In the genomic region with DNA sequence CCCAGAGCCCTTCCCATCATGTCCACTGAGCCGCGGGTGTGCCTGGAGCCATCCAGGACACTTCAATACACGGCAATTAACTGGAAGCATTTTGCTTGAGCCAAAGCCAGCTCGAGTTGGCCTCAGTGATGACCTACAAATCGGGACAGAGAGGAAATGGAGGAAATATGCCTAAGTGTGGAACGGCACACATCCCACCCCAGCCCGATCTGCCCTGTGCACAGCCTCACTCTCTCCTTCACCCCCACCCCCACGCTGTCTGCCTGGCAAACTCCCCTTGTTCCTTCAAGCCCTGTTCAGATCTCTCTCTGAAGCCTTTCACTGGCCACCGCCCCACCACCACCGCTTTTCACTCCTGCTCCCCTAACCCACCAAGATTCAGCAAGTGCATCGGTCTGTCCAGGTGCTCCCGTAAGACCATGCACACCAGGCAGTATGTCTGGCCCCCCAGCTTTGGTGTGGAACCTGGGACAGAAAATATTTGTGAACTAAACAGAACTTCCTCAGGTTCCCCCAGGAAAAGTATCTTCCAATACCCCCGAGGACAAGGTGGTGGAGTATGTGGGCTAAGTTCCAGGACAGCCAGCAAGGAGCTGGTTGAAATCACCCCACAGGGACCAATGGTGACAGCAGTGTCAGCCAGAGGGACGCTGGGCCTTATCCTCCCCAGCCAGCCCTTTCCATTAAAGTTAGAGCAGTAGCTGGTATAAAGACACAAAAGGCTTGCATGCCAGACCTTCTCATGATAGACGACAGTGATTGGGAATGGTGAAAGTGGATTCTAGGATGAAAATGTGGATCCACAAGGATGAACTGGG, we compare ENCODE assay signal across 14 cellular contexts.
A peak's percentile ranks its signal among the peaks of the same experiment; 100 is the strongest.
DNase-seq lines count a peak whose midpoint lies in the region; ATAC-seq, FAIRE-seq and TF ChIP-seq lines count a peak whose summit lies in the region.
"Had no signal": no experiment of that assay in that cellular context is flagged by ENCODE, and none has a peak within 500 bp of the region (broad histone marks: within the 10 kb centered on the region; RNA-seq: fewer than 3 reads in every experiment).

No MANE protein-coding gene starts in this region.

- intact Hi-C loops in PC-3 (cut with micrococcal nuclease), result no loop called here
- intact Hi-C loops in HepG2 (cut with micrococcal nuclease; ENCODE audit: unreplicated experiment), result no loop called here
- intact Hi-C loops in stomach (cut with DNase I; ENCODE audit: low total_unique reads), result no loop called here

- CTCF ChIA-PET in PC-3 (lab: Charles Lee), result no interaction called here
- CTCF ChIA-PET in HepG2 (lab: Yijun Ruan, JAX; ENCODE audit: low intra/inter-chr PET ratio, low total read pairs), result no interaction called here

- H3K4me1 ChIP-seq in PC-3 (ENCODE audit: insufficient read depth, low read length) (no peaks in the 10 kb centered on the region), HepG2 (ENCODE audit: insufficient read depth, low read length) (peaks cover 25% of the 10 kb centered on the region), stomach (peaks cover 33 to 83% (median 61%) of the 10 kb centered on the region in 4 donors), small intestine (ENCODE audit: control insufficient read depth in 2 of 2, insufficient read depth in 1 of 2, low read depth in 1 of 2, low read length in 1 of 2) (no peaks in the 10 kb centered on the region)

- in situ Hi-C loops in HepG2 (cut with HindIII; ENCODE audit: extremely low pct_ligation_motif_present, low pct_unique_long_range_greater_than_20kb), result no loop called here

- POLR2A ChIA-PET in PC-3 (lab: Charles Lee; ENCODE audit: unreplicated experiment), result no interaction called here
- POLR2A ChIA-PET in HepG2 (lab: Yijun Ruan, JAX), result no interaction called here

- H3K4me3 ChIP-seq in PC-3 (ENCODE audit: low read length) (no peak overlapping the region), HepG2 (replicated peaks in 1 of 3; ENCODE audit: insufficient read depth in 1 of 3, low read depth in 2 of 3, low read length in 3 of 3) (no peak overlapping the region), stomach (no peak overlapping the region), small intestine (ENCODE audit: low read depth in 1 of 2, low read length in 2 of 2) (no peak overlapping the region)

- 95% methylated on average over 13 of the region's 15 CpGs for WGBS in HepG2 (ENCODE audit: low lambda C conversion rate)
- WGBS in stomach, 5 donors, result 63 to 75% (median 66%) methylated on average over 15 of the region's 15 CpGs
- 72 to 83% (median 78%) methylated on average over 15 of the region's 15 CpGs for WGBS in small intestine, 3 donors

- no peak overlapping the region for H3K4me3 Mint-ChIP-seq in central memory CD8-positive, alpha-beta T cell
- H3K4me3 Mint-ChIP-seq in stimulated activated memory B cell treated with anti-CD40 and anti-IgM and Interleukin-4, amounts not matched to agents 10 μg/mL and 1 μg/mL and 100 μg/mL, for 72 hours, result no peak overlapping the region

- no peak overlapping the region for H3K27ac ChIP-seq in PC-3 (ENCODE audit: low read length)
- no peak overlapping the region for H3K27ac ChIP-seq in HepG2 (ENCODE audit: extremely low read length, insufficient read depth, low read length)
- H3K27ac ChIP-seq in stomach, result peak overlapping the region in 3 of 5 donors; percentile 16 to 56 (median 36)
- no peak overlapping the region for H3K27ac ChIP-seq in small intestine (ENCODE audit: low read depth in 1 of 2, low read length in 1 of 2)

- TF ChIP-seq POLR2A in HepG2 (IDR thresholded peaks at IDR 0.05; ENCODE audit: insufficient read depth in 1 of 2, low read depth in 2 of 2, low read length in 2 of 2) (no peak), stomach (IDR thresholded peaks at IDR 0.05) (no peak)

- peaks cover 34% of the 10 kb centered on the region for H3K36me3 Mint-ChIP-seq in central memory CD8-positive, alpha-beta T cell (ENCODE audit: insufficient read depth)
- H3K36me3 Mint-ChIP-seq in stimulated activated memory B cell treated with anti-CD40 and anti-IgM and Interleukin-4, amounts not matched to agents 10 μg/mL and 1 μg/mL and 100 μg/mL, for 72 hours, result peaks cover 41% of the 10 kb centered on the region

- H3K9me3 Mint-ChIP-seq in central memory CD8-positive, alpha-beta T cell, result no peaks in the 10 kb centered on the region
- no peaks in the 10 kb centered on the region for H3K9me3 Mint-ChIP-seq in stimulated activated memory B cell treated with anti-CD40 and anti-IgM and Interleukin-4, amounts not matched to agents 10 μg/mL and 1 μg/mL and 100 μg/mL, for 72 hours

- no peak for TF ChIP-seq CTCF in PC-3 (conservative IDR thresholded peaks at IDR 0.05; ENCODE audit: low read depth, low read length)
- TF ChIP-seq CTCF in HepG2 (CRISPR knock-in tag; IDR thresholded peaks at IDR 0.05), result no peak
- no peak for TF ChIP-seq CTCF in stomach (IDR thresholded peaks at IDR 0.05)

- TSS peak; percentile 5 for BruUV-seq in PC-3 (replicated peaks; lab: Mats Ljungman, UMichigan)
- no TSS peak for BruUV-seq in HepG2 (replicated peaks; lab: Mats Ljungman, UMichigan)

- no peaks in the 10 kb centered on the region for H3K27me3 Mint-ChIP-seq in central memory CD8-positive, alpha-beta T cell
- H3K27me3 Mint-ChIP-seq in stimulated activated memory B cell treated with anti-CD40 and anti-IgM and Interleukin-4, amounts not matched to agents 10 μg/mL and 1 μg/mL and 100 μg/mL, for 72 hours, result no peaks in the 10 kb centered on the region

- DNase-seq in PC-3 (no peak), HepG2 (ENCODE audit: low spot score) (no peak), stomach (no peak), NCI-H1417 treated with DMSO at 0.1 percent for 48 hours (lab: John Stamatoyannopoulos, UW) (no peak), small intestine (no peak)
- no peak for DNase-seq in central memory CD8-positive, alpha-beta T cell (ENCODE audit: low spot score in 2 of 2)
- DNase-seq in activated CD8-positive, alpha-beta memory T cell treated with anti-CD3 and anti-CD28 coated beads, Interleukin-2, amount 50 U/mL, for 48 hours, result no peak
- DNase-seq: activated T-cell treated with anti-CD3 and anti-CD28 coated beads, Interleukin-2, amount 50 U/mL, for 1 hour; cortex of kidney; NCI-H1694 treated with DMSO at 0.1 percent for 48 hours; stimulated activated CD4-positive, alpha-beta T cell treated with anti-CD3 and anti-CD28 coated beads, Interleukin-2, amount 100 ng/mL, for 24 hours; T1000 had no signal

- H3F3A ChIP-seq in PC-3 (ENCODE audit: low read length, unreplicated experiment), result no peaks in the 10 kb centered on the region

- H3K4me1 Mint-ChIP-seq in central memory CD8-positive, alpha-beta T cell, result peaks cover 6% of the 10 kb centered on the region
- H3K4me1 Mint-ChIP-seq in stimulated activated memory B cell treated with anti-CD40 and anti-IgM and Interleukin-4, amounts not matched to agents 10 μg/mL and 1 μg/mL and 100 μg/mL, for 72 hours, result no peaks in the 10 kb centered on the region

- H3K9ac ChIP-seq in PC-3 (ENCODE audit: low read length), result no peak overlapping the region
- H3K9ac ChIP-seq in HepG2 (ENCODE audit: insufficient read depth, low read depth, low read length), result no peak overlapping the region

- TF ChIP-seq EP300 in HepG2 (IDR thresholded peaks at IDR 0.05; ENCODE audit: low read depth in 2 of 2, low read length in 2 of 2) (no peak), HepG2 (CRISPR knock-in tag; IDR thresholded peaks at IDR 0.05; ENCODE audit: borderline replicate concordance) (no peak), stomach (IDR thresholded peaks at IDR 0.05) (no peak)

- no peak for FAIRE-seq in HepG2 (lab: Jason Lieb, UNC)
- FAIRE-seq in small intestine (lab: Jason Lieb, UNC), result no peak
- FAIRE-seq: GM12891 had no signal

- H3K27ac Mint-ChIP-seq in central memory CD8-positive, alpha-beta T cell (ENCODE audit: low read depth), result peak overlapping the region; percentile 83
- no peak overlapping the region for H3K27ac Mint-ChIP-seq in stimulated activated memory B cell treated with anti-CD40 and anti-IgM and Interleukin-4, amounts not matched to agents 10 μg/mL and 1 μg/mL and 100 μg/mL, for 72 hours

- H3K4me2 ChIP-seq in PC-3 (ENCODE audit: low read length) (no peak overlapping the region), HepG2 (ENCODE audit: low read depth, low read length) (no peak overlapping the region)

- H3K9me2 ChIP-seq in PC-3 (replicated peaks; ENCODE audit: low read length), result no peaks in the 10 kb centered on the region

- H3K9me3 ChIP-seq in PC-3 (ENCODE audit: low read length) (no peaks in the 10 kb centered on the region), HepG2 (ENCODE audit: low read length) (no peaks in the 10 kb centered on the region), stomach (no peaks in the 10 kb centered on the region), small intestine (ENCODE audit: control insufficient read depth, low read depth) (no peaks in the 10 kb centered on the region)

- H3K27me3 ChIP-seq in PC-3 (ENCODE audit: low read length) (no peaks in the 10 kb centered on the region), HepG2 (ENCODE audit: control insufficient read depth in 1 of 2, insufficient read depth in 2 of 2, low read length in 2 of 2) (no peaks in the 10 kb centered on the region; a peak in 1 of 5 replicates), stomach (no peaks in the 10 kb centered on the region), small intestine (ENCODE audit: control insufficient read depth in 2 of 2, insufficient read depth in 2 of 2, low read length in 2 of 2) (no peaks in the 10 kb centered on the region)

- H3K79me2 ChIP-seq in PC-3 (ENCODE audit: low read length), result peaks cover 23% of the 10 kb centered on the region; the same call in 1 of the 2 replicates
- peaks cover 5% of the 10 kb centered on the region for H3K79me2 ChIP-seq in HepG2 (ENCODE audit: insufficient read depth, low read length)

- peaks cover 16% of the 10 kb centered on the region; the same call in 1 of the 2 replicates for H3K36me3 ChIP-seq in PC-3 (ENCODE audit: low read depth, low read length)
- peaks cover 49 to 87% of the 10 kb centered on the region in 2 experiments for H3K36me3 ChIP-seq in HepG2 (replicated peaks in 1 of 2; ENCODE audit: control insufficient read depth in 1 of 2, insufficient read depth in 2 of 2, low read length in 2 of 2)
- peaks cover 34 to 87% (median 64%) of the 10 kb centered on the region in 4 donors for H3K36me3 ChIP-seq in stomach
- H3K36me3 ChIP-seq in small intestine (ENCODE audit: control insufficient read depth in 2 of 2, insufficient read depth in 2 of 2, low read length in 2 of 2), result peaks cover 4% of the 10 kb centered on the region in 2 donors

- no peaks in the 10 kb centered on the region; the same call in 1 of the 2 replicates for H4K20me1 ChIP-seq in PC-3 (ENCODE audit: low read length)
- no peaks in the 10 kb centered on the region; the same call in 1 of the 2 replicates for H4K20me1 ChIP-seq in HepG2 (ENCODE audit: insufficient read depth, low read length)

- no peak overlapping the region for H2AFZ ChIP-seq in PC-3 (ENCODE audit: low read length)
- no peak overlapping the region for H2AFZ ChIP-seq in HepG2 (ENCODE audit: low read length)

- TF ChIP-seq RAD21 in HepG2 (CRISPR knock-in tag; IDR thresholded peaks at IDR 0.05), result no peak

- ATAC-seq in PC-3 (no peak), HepG2 (peak; percentile 4; the same call in 2 of the 3 replicates)
- no peak for ATAC-seq in central memory CD8-positive, alpha-beta T cell (replicated peaks; ENCODE audit: extremely low read depth, poor library complexity, severe bottlenecking)
- ATAC-seq in stimulated activated memory B cell treated with anti-CD40 and anti-IgM and Interleukin-4, amounts not matched to agents 10 μg/mL and 1 μg/mL and 100 μg/mL, for 72 hours, result no peak

TF ChIP-seq in HepG2, 621 proteins besides CTCF, POLR2A, EP300 and RAD21 (continues in another document):
- TF ChIP-seq ZBTB38 (CRISPR knock-in tag; IDR thresholded peaks at IDR 0.05), result 0 out of 2 replicates have a peak, but pooled peaks have one; percentile 42

Comparison
In these comparisons a context has a peak if more than half of its experiments do, and no peak if none do; other contexts are left out.
1. H3K27ac ChIP-seq: peak in stomach (3 of 5); none in PC-3 (single experiment), HepG2 (single experiment) and small intestine (0 of 2).